In genomic region chr2:45083175-45083574, GRCh38 we compare ENCODE assay signal across 15 cellular contexts.
DNase-seq lines count a peak whose midpoint lies in the region; ATAC-seq and TF ChIP-seq lines count a peak whose summit lies in the region.
"Had no signal": no experiment of that assay in that cellular context is flagged by ENCODE, and none has a peak within 500 bp of the region (broad histone marks: within the 10 kb centered on the region; RNA-seq: fewer than 3 reads in every experiment).

No MANE protein-coding gene starts in this region.

- no CpG with 5 or more reads among the region's 4 CpGs for WGBS in H9 (ENCODE audit: extremely low coverage, insufficient read length, low lambda C conversion rate)

- no peak overlapping the region for H2BK15ac ChIP-seq in H9 (ENCODE audit: low read depth, low read length)

- H4K20me1 ChIP-seq in H9 (ENCODE audit: control insufficient read depth, insufficient read depth, insufficient read length): no peaks in the 10 kb centered on the region

- no peak overlapping the region for H3K4me3 ChIP-seq in fibroblast of mammary gland (ENCODE audit: control insufficient read depth, low read depth, low read length)
- H3K4me3 ChIP-seq: GM12878, HAP-1, suprapubic skin had no signal

- no peak overlapping the region for H3K18ac ChIP-seq in H9 (ENCODE audit: insufficient read length, low read depth, low read length)

- H3K4me2 ChIP-seq in H9 (ENCODE audit: insufficient read depth, insufficient read length, low read length): no peak overlapping the region

- POLR2A ChIA-PET in activated CD4-positive, alpha-beta T cell treated with anti-CD3 and anti-CD28 coated beads for 36 hours (lab: Charles Lee): no interaction called here

- no peak overlapping the region for H3K4ac ChIP-seq in H9 (ENCODE audit: low read depth, low read length)

- H3K14ac ChIP-seq in H9 (ENCODE audit: insufficient read depth, low read length): no peak overlapping the region

- H3K9me3 ChIP-seq in H9 (ENCODE audit: control insufficient read depth, low read depth, low read length): no peaks in the 10 kb centered on the region
- H3K9me3 ChIP-seq: HAP-1, suprapubic skin had no signal

- H3K79me2 ChIP-seq in H9 (ENCODE audit: insufficient read depth, low read length): no peaks in the 10 kb centered on the region

- no peaks in the 10 kb centered on the region for H3K79me1 ChIP-seq in H9 (ENCODE audit: insufficient read depth, low read depth, low read length, poor library complexity, severe bottlenecking)

- no peak overlapping the region for H4K91ac ChIP-seq in H9 (ENCODE audit: insufficient read length, low read depth, low read length)

- no peak overlapping the region for H2BK120ac ChIP-seq in H9 (ENCODE audit: low read depth, low read length, poor library complexity, severe bottlenecking)

- no peak overlapping the region for H3K9ac ChIP-seq in H9 (ENCODE audit: extremely low read depth, insufficient read length, low read length)

- CTCF ChIA-PET in activated naive CD4-positive, alpha-beta T cell treated with anti-CD3 and anti-CD28 coated beads, Interleukin-2, amount 10 ng/mL, durations not matched to agents 7 days and 5 days (lab: Charles Lee): no interaction called here
- CTCF ChIA-PET in activated CD4-positive, alpha-beta T cell treated with anti-CD3 and anti-CD28 coated beads for 36 hours (lab: Charles Lee): interaction anchor here (1.0 kb wide), 1 partner anchor 126 kb away, joined by 4 read pairs; no protein-coding TSS in a partner anchor

- TF ChIP-seq CTCF in H9 (conservative IDR thresholded peaks at IDR 0.05) (0 out of 3 replicates have a peak, but pooled peaks have one; percentile 9), fibroblast of mammary gland (conservative IDR thresholded peaks at IDR 0.05; ENCODE audit: control insufficient read depth, insufficient read depth, low read depth, low read length) (no peak), foreskin keratinocyte (conservative IDR thresholded peaks at IDR 0.05) (no peak), GM10266 (IDR thresholded peaks at IDR 0.05; ENCODE audit: control insufficient read depth, insufficient read depth, low read depth, missing control alignments) (no peak)

- H3K56ac ChIP-seq in H9 (ENCODE audit: insufficient read length, low read depth, low read length): no peak overlapping the region

- no peak overlapping the region for H3K27ac ChIP-seq in H9 (ENCODE audit: insufficient read length, low read depth, low read length)
- H3K27ac ChIP-seq in foreskin keratinocyte: no peak overlapping the region
- H3K27ac ChIP-seq: suprapubic skin had no signal

- no peak for ATAC-seq in foreskin keratinocyte
- ATAC-seq in activated CD4-positive, alpha-beta T cell treated with anti-CD3 and anti-CD28 coated beads for 36 hours: no peak
- ATAC-seq: GM12878 had no signal

- no peak overlapping the region for H2AK5ac ChIP-seq in H9 (ENCODE audit: insufficient read length, low read length)

- H3K27me3 ChIP-seq in H9 (ENCODE audit: insufficient read depth, low read length): no peaks in the 10 kb centered on the region
- peaks cover 6% of the 10 kb centered on the region for H3K27me3 ChIP-seq in foreskin keratinocyte
- H3K27me3 ChIP-seq: suprapubic skin had no signal

- no peak overlapping the region for H2BK20ac ChIP-seq in H9 (ENCODE audit: low read depth, low read length, poor library complexity, severe bottlenecking)

- peaks cover 6% of the 10 kb centered on the region in 2 experiments; a peak in 2 of 5 replicates for H3K9me3 Mint-ChIP-seq in H9
- H3K9me3 Mint-ChIP-seq in activated naive CD4-positive, alpha-beta T cell treated with anti-CD3 and anti-CD28 coated beads, Interleukin-2, amount 10 ng/mL, durations not matched to agents 7 days and 5 days: no peaks in the 10 kb centered on the region
- no peaks in the 10 kb centered on the region for H3K9me3 Mint-ChIP-seq in activated CD4-positive, alpha-beta T cell treated with anti-CD3 and anti-CD28 coated beads for 36 hours (ENCODE audit: low read depth)

- H3K4me3 Mint-ChIP-seq in H9: no peak overlapping the region
- H3K4me3 Mint-ChIP-seq in activated naive CD4-positive, alpha-beta T cell treated with anti-CD3 and anti-CD28 coated beads, Interleukin-2, amount 10 ng/mL, durations not matched to agents 7 days and 5 days: no peak overlapping the region
- H3K4me3 Mint-ChIP-seq in activated CD4-positive, alpha-beta T cell treated with anti-CD3 and anti-CD28 coated beads for 36 hours: no peak overlapping the region

- peaks cover 0 to 2% of the 10 kb centered on the region in 2 experiments; a peak in 1 of 4 replicates for H3K4me1 Mint-ChIP-seq in H9
- H3K4me1 Mint-ChIP-seq in activated naive CD4-positive, alpha-beta T cell treated with anti-CD3 and anti-CD28 coated beads, Interleukin-2, amount 10 ng/mL, durations not matched to agents 7 days and 5 days: no peaks in the 10 kb centered on the region
- H3K4me1 Mint-ChIP-seq in activated CD4-positive, alpha-beta T cell treated with anti-CD3 and anti-CD28 coated beads for 36 hours: no peaks in the 10 kb centered on the region

- peaks cover 3% of the 10 kb centered on the region; the same call in 1 of the 2 replicates for H3K27me3 Mint-ChIP-seq in H9 (ENCODE audit: low read depth)
- H3K27me3 Mint-ChIP-seq in activated naive CD4-positive, alpha-beta T cell treated with anti-CD3 and anti-CD28 coated beads, Interleukin-2, amount 10 ng/mL, durations not matched to agents 7 days and 5 days: no peaks in the 10 kb centered on the region
- peaks cover 2% of the 10 kb centered on the region for H3K27me3 Mint-ChIP-seq in activated CD4-positive, alpha-beta T cell treated with anti-CD3 and anti-CD28 coated beads for 36 hours

- H2BK12ac ChIP-seq in H9 (ENCODE audit: insufficient read length, low read depth, low read length): no peak overlapping the region

- H3K23ac ChIP-seq in H9 (ENCODE audit: insufficient read length, low read depth, low read length): no peak overlapping the region

- H4K8ac ChIP-seq in H9 (replicated peaks; ENCODE audit: insufficient read length, low read depth, low read length): no peak overlapping the region

- no peak overlapping the region for H2BK5ac ChIP-seq in H9 (ENCODE audit: insufficient read length, low read length)

- H4K5ac ChIP-seq in H9 (ENCODE audit: insufficient read length, low read depth, low read length): no peak overlapping the region

- intact Hi-C loops in activated CD4-positive, alpha-beta T cell treated with anti-CD3 and anti-CD28 coated beads for 36 hours (cut with DNase I, micrococcal nuclease): no loop called here

- H3K27ac Mint-ChIP-seq in H9: no peak overlapping the region
- no peak overlapping the region for H3K27ac Mint-ChIP-seq in activated naive CD4-positive, alpha-beta T cell treated with anti-CD3 and anti-CD28 coated beads, Interleukin-2, amount 10 ng/mL, durations not matched to agents 7 days and 5 days
- H3K27ac Mint-ChIP-seq in activated CD4-positive, alpha-beta T cell treated with anti-CD3 and anti-CD28 coated beads for 36 hours: no peak overlapping the region

- no peaks in the 10 kb centered on the region for H3K4me1 ChIP-seq in H9 (ENCODE audit: insufficient read depth, low read length)
- no peaks in the 10 kb centered on the region for H3K4me1 ChIP-seq in foreskin keratinocyte
- H3K4me1 ChIP-seq: HAP-1, suprapubic skin had no signal

- DNase-seq in COLO668 (lab: John Stamatoyannopoulos, UW; ENCODE audit: unreplicated experiment) (peak; percentile 20), H9 (no peak), NCI-H69 (lab: John Stamatoyannopoulos, UW) (peak; percentile 31), fibroblast of mammary gland (ENCODE audit: low read depth) (peak; percentile 3), foreskin keratinocyte (no peak), GM10266 (ENCODE audit: extremely low spot score) (no peak)
- DNase-seq in activated naive CD4-positive, alpha-beta T cell treated with anti-CD3 and anti-CD28 coated beads, Interleukin-2, amount 10 ng/mL, durations not matched to agents 7 days and 5 days: no peak
- DNase-seq in activated CD4-positive, alpha-beta T cell treated with anti-CD3 and anti-CD28 coated beads for 36 hours: no peak
- DNase-seq: amygdala; NCI-H1092 treated with DMSO at 0.1 percent for 48 hours; NCI-H446; stimulated activated CD4-positive, alpha-beta T cell treated with anti-CD3 and anti-CD28 coated beads, Interleukin-2, amount 100 ng/mL, for 48 hours had no signal

- H3T11ph ChIP-seq in H9 (ENCODE audit: low read length): no peak overlapping the region

- H2AFZ ChIP-seq in H9 (ENCODE audit: low read length): no peak overlapping the region

- no peaks in the 10 kb centered on the region for H3K23me2 ChIP-seq in H9 (ENCODE audit: insufficient read length, low read depth, low read length, poor library complexity, severe bottlenecking)

- H3K36me3 Mint-ChIP-seq in H9 (ENCODE audit: insufficient read depth in 1 of 3, low read depth in 3 of 3): no peaks in the 10 kb centered on the region; a peak in 1 of 7 replicates
- no peaks in the 10 kb centered on the region for H3K36me3 Mint-ChIP-seq in activated naive CD4-positive, alpha-beta T cell treated with anti-CD3 and anti-CD28 coated beads, Interleukin-2, amount 10 ng/mL, durations not matched to agents 7 days and 5 days
- no peaks in the 10 kb centered on the region for H3K36me3 Mint-ChIP-seq in activated CD4-positive, alpha-beta T cell treated with anti-CD3 and anti-CD28 coated beads for 36 hours (ENCODE audit: low read depth)

Comparison
In these comparisons a context has a peak if more than half of its experiments do, and no peak if none do; other contexts are left out.
1. DNase-seq: peak in COLO668 (single experiment), NCI-H69 (single experiment) and fibroblast of mammary gland (single experiment); none in H9 (single experiment), activated naive CD4-positive, alpha-beta T cell treated with anti-CD3 and anti-CD28 coated beads, Interleukin-2, amount 10 ng/mL, durations not matched to agents 7 days and 5 days (single experiment), foreskin keratinocyte (0 of 2), activated CD4-positive, alpha-beta T cell treated with anti-CD3 and anti-CD28 coated beads for 36 hours (single experiment) and GM10266 (single experiment).